In genomic region chr1:43969746-43970466, GRCh38 we compare ENCODE assay signal across 8 cellular contexts. TPM values are rescaled to one million over a fixed set of nuclear protein-coding genes. Genes with fewer than 3 reads are reported as not detected.
DNase-seq lines count a peak whose midpoint lies in the region; ATAC-seq and TF ChIP-seq lines count a peak whose summit lies in the region.

DPH2 (plus strand) TSS chr1:43970010; CDS start chr1:43970176, 166 bp downstream.

- intact Hi-C loops in T-helper 2 cell treated with Interferon-gamma antibody and Interleukin-4, amounts not matched to agents 100 ng/mL and 5 ng/mL, for 36 hours (cut with micrococcal nuclease): loop anchor here (1.0 kb wide), 1 partner anchor 24 kb away; the partner anchor contains the start of gene IPO13
- intact Hi-C loops in right cardiac atrium (cut with DNase I) (no loop called here), vagina (cut with DNase I) (no loop called here)

- no peak for TF ChIP-seq CTCF in vagina (IDR thresholded peaks at IDR 0.05)

- ATAC-seq in HG02885 (IDR thresholded peaks at IDR 0.05; ENCODE audit: poor library complexity, unreplicated experiment) (peak; percentile 90), right cardiac atrium (peak; percentile 93 to 94)

- no peaks in the 10 kb centered on the region for H3K27me3 ChIP-seq in right cardiac atrium (ENCODE audit: control insufficient read depth, insufficient read depth)
- H3K27me3 ChIP-seq in vagina: no peaks in the 10 kb centered on the region

- peak; percentile 89 for DNase-seq in NCI-H187 treated with DMSO at 0.1 percent for 48 hours (lab: John Stamatoyannopoulos, UW)
- peak; percentile 59 to 99 (median 95) for DNase-seq in anterior cingulate cortex (lab: John Stamatoyannopoulos, UW)
- peak; percentile 98 for DNase-seq in right cardiac atrium
- peak; percentile 97 for DNase-seq in putamen (ENCODE audit: low spot score)
- DNase-seq in vagina (ENCODE audit: extremely low spot score in 2 of 2): peak in 1 of 2 donors; percentile 97

- peaks cover 5% of the 10 kb centered on the region for H3K4me1 ChIP-seq in right cardiac atrium (ENCODE audit: control insufficient read depth, insufficient read depth, low read length)
- H3K4me1 ChIP-seq in vagina: peaks cover 21% of the 10 kb centered on the region

- H3K36me3 ChIP-seq in vagina: peaks cover 0 to 9% of the 10 kb centered on the region in 2 donors

- H3K9me3 ChIP-seq in right cardiac atrium (ENCODE audit: control insufficient read depth, low read length): no peaks in the 10 kb centered on the region
- no peaks in the 10 kb centered on the region for H3K9me3 ChIP-seq in vagina

- H3K27ac ChIP-seq in right cardiac atrium (ENCODE audit: low read length) (peak within 1 kb of the TSS; percentile 16), vagina (no peak within 1 kb of the TSS)

- peak; percentile 55 for TF ChIP-seq POLR2A in GM15510 (IDR thresholded peaks at IDR 0.05; ENCODE audit: borderline replicate concordance, extremely low read depth, insufficient read length)
- no peak for TF ChIP-seq POLR2A in vagina (IDR thresholded peaks at IDR 0.05)

- under 1% methylated on average over 47 of the region's 47 CpGs for WGBS in right cardiac atrium

- peak within 1 kb of the TSS; percentile 87 for H3K4me3 ChIP-seq in right cardiac atrium (ENCODE audit: low read length)
- H3K4me3 ChIP-seq in vagina: peak within 1 kb of the TSS; percentile 76 to 77

RNA-seq across cellular contexts. Expression of gene DPH2, which starts in this region (rescaled TPM):
- total RNA-seq in T-helper 2 cell treated with Interferon-gamma antibody and Interleukin-4, amounts not matched to agents 100 ng/mL and 5 ng/mL, for 36 hours: 38.6 and 39.1 TPM in 2 replicates
- total RNA-seq in right cardiac atrium (10 to 100 TPM; 14.2 to 19.0 (median 15.4) TPM), vagina (15.2 TPM)
- 10.7 TPM for polyA plus RNA-seq in right cardiac atrium
